Comparison of ENCODE assay signal across 20 cellular contexts in the genomic region with DNA sequence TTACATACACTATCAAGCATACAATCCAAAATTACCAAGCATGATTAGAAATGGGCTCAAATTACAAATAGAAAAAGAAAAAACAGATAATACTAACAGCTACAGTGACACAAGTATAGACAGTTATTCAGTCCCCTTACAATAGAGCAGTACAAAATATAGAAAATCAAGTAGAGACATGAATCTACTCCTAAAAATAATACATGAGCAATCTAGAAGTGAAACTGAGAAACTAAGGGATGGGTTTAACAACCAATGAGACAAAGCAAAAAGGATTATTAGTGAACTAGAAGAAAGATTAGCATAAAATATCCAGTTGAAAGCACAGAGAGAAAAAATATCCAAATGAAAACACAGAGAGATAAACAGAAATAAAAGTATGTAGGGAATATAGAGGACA.
A peak's percentile ranks its signal among the peaks of the same experiment; 100 is the strongest.
DNase-seq lines count a peak whose midpoint lies in the region; ATAC-seq, FAIRE-seq and TF ChIP-seq lines count a peak whose summit lies in the region.
"Had no signal": no experiment of that assay in that cellular context is flagged by ENCODE, and none has a peak within 500 bp of the region (broad histone marks: within the 10 kb centered on the region; RNA-seq: fewer than 3 reads in every experiment).

No MANE protein-coding gene starts in this region.

- H3K9me3 ChIP-seq in esophagus squamous epithelium = no peaks in the 10 kb centered on the region
- peaks cover 0 to 5% (median 0%) of the 10 kb centered on the region in 4 donors for H3K9me3 ChIP-seq in stomach

- FAIRE-seq in GM18507 (lab: Jason Lieb, UNC) = peak; percentile 5
- FAIRE-seq: GM19239, H54, K562 had no signal

- TF ChIP-seq POLR2A in esophagus squamous epithelium (IDR thresholded peaks at IDR 0.05) (no peak), stomach (IDR thresholded peaks at IDR 0.05) (no peak)

- no peak for TF ChIP-seq CTCF in esophagus squamous epithelium (IDR thresholded peaks at IDR 0.05)
- TF ChIP-seq CTCF in stomach (IDR thresholded peaks at IDR 0.05) = no peak

- H3K36me3 ChIP-seq in esophagus squamous epithelium = no peaks in the 10 kb centered on the region
- H3K36me3 ChIP-seq in stomach = no peaks in the 10 kb centered on the region

- intact Hi-C loops in esophagus squamous epithelium (cut with DNase I) = no loop called here
- intact Hi-C loops in stomach (cut with DNase I; ENCODE audit: low total_unique reads) = no loop called here

- ATAC-seq in GM19463 (IDR thresholded peaks at IDR 0.05; ENCODE audit: unreplicated experiment) = peak; percentile 67
- ATAC-seq in HG03432 (IDR thresholded peaks at IDR 0.05; ENCODE audit: unreplicated experiment) = peak; percentile 77
- ATAC-seq: K562, T-cell had no signal

- no peak for TF ChIP-seq EP300 in stomach (IDR thresholded peaks at IDR 0.05)

- H3K27ac ChIP-seq in esophagus squamous epithelium (no peak overlapping the region), stomach (no peak overlapping the region)
- H3K27ac ChIP-seq: PC-9, SK-N-MC had no signal

- H3K27me3 ChIP-seq in esophagus squamous epithelium = no peaks in the 10 kb centered on the region
- no peaks in the 10 kb centered on the region for H3K27me3 ChIP-seq in stomach

- DNase-seq in GM18507 (ENCODE audit: extremely low spot score, insufficient read length, low read depth) = no peak
- peak; percentile 21 for DNase-seq in myocyte (ENCODE audit: low read depth)
- DNase-seq in esophagus squamous epithelium (lab: John Stamatoyannopoulos, UW) = no peak
- DNase-seq in activated T-cell treated with anti-CD3 and anti-CD28 coated beads, Interleukin-2, amount 50 U/mL, for 48 hours = no peak
- DNase-seq in NCI-H1930 (lab: John Stamatoyannopoulos, UW) = no peak
- no peak for DNase-seq in stomach
- DNase-seq: AML-193, DND-41, GDM1, NCI-H1048, NCI-H1694 treated with DMSO at 0.1 percent for 48 hours, NCI-H748 treated with DMSO at 0.1 percent for 48 hours, PC-9, T-cell had no signal

- no peaks in the 10 kb centered on the region for H3K4me1 ChIP-seq in esophagus squamous epithelium
- no peaks in the 10 kb centered on the region for H3K4me1 ChIP-seq in stomach

- H3K4me3 ChIP-seq in esophagus squamous epithelium = no peak overlapping the region
- H3K4me3 ChIP-seq in stomach = no peak overlapping the region
- H3K4me3 ChIP-seq: K562, PC-9, SK-N-MC had no signal
